Comparison of ENCODE assay signal across 1 cellular context in genomic region chr22:35299717-35300497, GRCh38.
TF ChIP-seq lines count a peak whose summit lies in the region.

TSS of gene TOM1 (plus strand) at chr22:35299894. CDS start at chr22:35299929, 35 bp downstream.

TF ChIP-seq in GM12878, 131 proteins besides CTCF, POLR2A, EP300 and RAD21 (continued from another document and continues in another):
- TF ChIP-seq PRDM15 (CRISPR knock-in tag; IDR thresholded peaks at IDR 0.05) (peak; percentile 79; the same call in 1 of the 2 replicates), POLR2AphosphoS2 (IDR thresholded peaks at IDR 0.05; ENCODE audit: low read depth, low read length) (peak; percentile 88), POU2F2 (IDR thresholded peaks at IDR 0.05; ENCODE audit: borderline replicate concordance, low read depth, low read length) (peak; percentile 32; the same call in 1 of the 3 replicates), SP1 (IDR thresholded peaks at IDR 0.05; ENCODE audit: low read depth, low read length) (peak; percentile 99), CBX3 (IDR thresholded peaks at IDR 0.05; ENCODE audit: borderline replicate concordance, low read depth) (no peak), ZBTB11 (CRISPR knock-in tag; IDR thresholded peaks at IDR 0.05) (peak; percentile 58; the same call in 1 of the 2 replicates), SPI1 (IDR thresholded peaks at IDR 0.05; ENCODE audit: borderline replicate concordance, insufficient read depth, low read depth, low read length) (0 out of 2 replicates have a peak, but pooled peaks have one; percentile 0), EZH2 (IDR thresholded peaks at IDR 0.05; ENCODE audit: borderline replicate concordance, control insufficient read depth, low read depth, low read length) (no peak), SMAD1 (IDR thresholded peaks at IDR 0.05; ENCODE audit: low read depth, partially characterized antibody) (no peak), SREBF2 (IDR thresholded peaks at IDR 0.05; ENCODE audit: low read length) (no peak), NBN (IDR thresholded peaks at IDR 0.05) (peak; percentile 81; the same call in 1 of the 2 replicates), SIN3A (IDR thresholded peaks at IDR 0.05; ENCODE audit: low read depth, low read length) (peak; percentile 63; the same call in 1 of the 2 replicates), ZBTB4 (CRISPR knock-in tag; IDR thresholded peaks at IDR 0.05) (peak; percentile 79; the same call in 1 of the 2 replicates), CUX1 (IDR thresholded peaks at IDR 0.05; ENCODE audit: insufficient replicate concordance, low read depth, low read length) (no peak), IKZF1 (conservative IDR thresholded peaks at IDR 0.05) (peak; percentile 86), POLR2AphosphoS5 (IDR thresholded peaks at IDR 0.05; ENCODE audit: low read length) (peak; percentile 41; the same call in 1 of the 2 replicates), SMARCA5 (IDR thresholded peaks at IDR 0.05) (no peak), EGR1 (IDR thresholded peaks at IDR 0.05; ENCODE audit: borderline replicate concordance in 1 of 2, low read depth in 2 of 2, low read length in 2 of 2) (peak; percentile 29 to 98), GATAD2B (conservative IDR thresholded peaks at IDR 0.05; ENCODE audit: low read depth) (peak; percentile 42), NFYA (IDR thresholded peaks at IDR 0.05; ENCODE audit: borderline replicate concordance, low read depth, low read length) (peak; percentile 96), RAD51 (IDR thresholded peaks at IDR 0.05) (peak; percentile 99), RFX5 (IDR thresholded peaks at IDR 0.05; ENCODE audit: low read depth, low read length) (no peak), MAX (IDR thresholded peaks at IDR 0.05; ENCODE audit: low read depth, low read length) (peak; percentile 89), RUNX3 (IDR thresholded peaks at IDR 0.05; ENCODE audit: low read length) (peak; percentile 84), ZNF687 (IDR thresholded peaks at IDR 0.05) (peak; percentile 70), HSF1 (IDR thresholded peaks at IDR 0.05; ENCODE audit: low read depth, low read length) (no peak), BACH1 (IDR thresholded peaks at IDR 0.05; ENCODE audit: borderline replicate concordance) (peak; percentile 81), MTA2 (IDR thresholded peaks at IDR 0.05; ENCODE audit: low read depth) (0 out of 2 replicates have a peak, but pooled peaks have one; percentile 35), JUNB (IDR thresholded peaks at IDR 0.05) (no peak)
